Comparison of ENCODE assay signal across 23 cellular contexts in genomic region chr1:201653238-201653637, GRCh38.
A peak's percentile ranks its signal among the peaks of the same experiment; 100 is the strongest.
DNase-seq lines count a peak whose midpoint lies in the region; ATAC-seq, FAIRE-seq and TF ChIP-seq lines count a peak whose summit lies in the region.
"Had no signal": no experiment of that assay in that cellular context is flagged by ENCODE, and none has a peak within 500 bp of the region (broad histone marks: within the 10 kb centered on the region; RNA-seq: fewer than 3 reads in every experiment).

No MANE protein-coding gene starts in this region.

- in situ Hi-C loops in K562 (cut with MboI): no loop called here

- CTCF ChIA-PET in K562 (lab: Yijun Ruan, JAX; ENCODE audit: low intra/inter-chr PET ratio): no interaction called here

- H3K4me1 ChIP-seq in K562 (replicated peaks in 1 of 2; ENCODE audit: control insufficient read depth in 2 of 2, insufficient read depth in 2 of 2, low read length in 2 of 2): peaks cover 25 to 35% of the 10 kb centered on the region in 2 experiments

- no peaks in the 10 kb centered on the region for H3K9me3 Mint-ChIP-seq in stimulated activated naive B cell treated with anti-CD40 and anti-IgM and Interleukin-4, amounts not matched to agents 10 μg/mL and 1 μg/mL and 100 μg/mL, for 72 hours
- H3K9me3 Mint-ChIP-seq: activated naive CD4-positive, alpha-beta T cell treated with anti-CD3 and anti-CD28 coated beads, Interleukin-2, amount 50 U/mL, for 72 hours; activated T-cell treated with anti-CD3 and anti-CD28 coated beads, Interleukin-2, amount 50 U/mL, for 24 hours; CD8-positive, alpha-beta memory T cell; dendritic cell treated with granulocyte-macrophage colony-stimulating factor and Interleukin-4, amounts not matched to agents 40 ng/mL and 50 ng/mL, for 4 days; IgD-negative memory B cell had no signal

- H3K36me3 ChIP-seq in K562 (ENCODE audit: control insufficient read depth, insufficient read depth, low read length): 0 out of 3 replicates have a peak, but pooled peaks cover 2% of the 10 kb centered on the region
- H3K36me3 ChIP-seq: pancreas had no signal

- no TSS peak for BruUV-seq in K562 (replicated peaks; lab: Mats Ljungman, UMichigan)

- ATAC-seq in K562 (no peak), GM18907 (IDR thresholded peaks at IDR 0.05; ENCODE audit: unreplicated experiment) (no peak), HG03139 (IDR thresholded peaks at IDR 0.05; ENCODE audit: unreplicated experiment) (no peak)
- peak; percentile 48 to 56 for ATAC-seq in stimulated activated naive B cell treated with anti-CD40 and anti-IgM and Interleukin-4, amounts not matched to agents 10 μg/mL and 1 μg/mL and 100 μg/mL, for 72 hours (replicated peaks)
- ATAC-seq: activated naive CD4-positive, alpha-beta T cell treated with anti-CD3 and anti-CD28 coated beads, Interleukin-2, amount 50 U/mL, for 72 hours; esophagus mucosa; pancreas had no signal

- H3K36me3 Mint-ChIP-seq in stimulated activated naive B cell treated with anti-CD40 and anti-IgM and Interleukin-4, amounts not matched to agents 10 μg/mL and 1 μg/mL and 100 μg/mL, for 72 hours: no peaks in the 10 kb centered on the region
- H3K36me3 Mint-ChIP-seq: activated naive CD4-positive, alpha-beta T cell treated with anti-CD3 and anti-CD28 coated beads, Interleukin-2, amount 50 U/mL, for 72 hours; CD8-positive, alpha-beta memory T cell; IgD-negative memory B cell had no signal

- H2AFZ ChIP-seq in K562 (ENCODE audit: low read depth, low read length): no peak overlapping the region
- H2AFZ ChIP-seq: hepatocyte had no signal

- H3K4me1 Mint-ChIP-seq in stimulated activated naive B cell treated with anti-CD40 and anti-IgM and Interleukin-4, amounts not matched to agents 10 μg/mL and 1 μg/mL and 100 μg/mL, for 72 hours: peaks cover 6 to 23% of the 10 kb centered on the region in 2 donors
- H3K4me1 Mint-ChIP-seq: CD8-positive, alpha-beta memory T cell had no signal

- H3K9ac ChIP-seq in K562 (ENCODE audit: insufficient read depth in 1 of 2, low read depth in 2 of 2, low read length in 2 of 2): no peak overlapping the region

- no peak overlapping the region for H3K4me2 ChIP-seq in K562 (ENCODE audit: insufficient read depth, low read length)
- H3K4me2 ChIP-seq: hepatocyte had no signal

- H3K4me3 Mint-ChIP-seq in stimulated activated naive B cell treated with anti-CD40 and anti-IgM and Interleukin-4, amounts not matched to agents 10 μg/mL and 1 μg/mL and 100 μg/mL, for 72 hours: no peak overlapping the region
- H3K4me3 Mint-ChIP-seq: activated T-cell treated with anti-CD3 and anti-CD28 coated beads, Interleukin-2, amount 50 U/mL, for 24 hours; CD8-positive, alpha-beta memory T cell; dendritic cell treated with granulocyte-macrophage colony-stimulating factor and Interleukin-4, amounts not matched to agents 40 ng/mL and 50 ng/mL, for 4 days; IgD-negative memory B cell had no signal

- intact Hi-C loops in K562 (cut with micrococcal nuclease): no loop called here

- FAIRE-seq in K562 (lab: Jason Lieb, UNC): no peak
- FAIRE-seq: kidney, pancreas had no signal

- TF ChIP-seq RAD21 in K562 (CRISPR knock-in tag; conservative IDR thresholded peaks at IDR 0.05 in 1 of 2, IDR thresholded peaks at IDR 0.05 in 1 of 2): no peak

- peaks cover 8% of the 10 kb centered on the region; the same call in 1 of the 2 replicates for H4K20me1 ChIP-seq in K562 (replicated peaks; ENCODE audit: control insufficient read depth, insufficient read depth, low read length)

- H3K9me3 ChIP-seq in K562 (replicated peaks; ENCODE audit: control insufficient read depth, insufficient read depth, low read depth, low read length): no peaks in the 10 kb centered on the region
- H3K9me3 ChIP-seq: pancreas had no signal

- DNase-seq in NCI-H748 (lab: John Stamatoyannopoulos, UW; ENCODE audit: unreplicated experiment) (peak; percentile 31), NCI-H748 treated with DMSO at 0.1 percent for 48 hours (lab: John Stamatoyannopoulos, UW) (no peak), NOMO-1 treated with dmso at 0.1 percent for 144 hours (lab: John Stamatoyannopoulos, UW; ENCODE audit: unreplicated experiment) (peak; percentile 34), K562 (ENCODE audit: extremely low read depth in 1 of 4, low spot score in 3 of 4) (peak in 1 of 4 experiments; percentile 41)
- no peak for DNase-seq in stimulated activated naive B cell treated with anti-CD40 and anti-IgM and Interleukin-4, amounts not matched to agents 10 μg/mL and 1 μg/mL and 100 μg/mL, for 72 hours
- DNase-seq in stimulated activated CD4-positive, alpha-beta T cell treated with anti-CD3 and anti-CD28 coated beads, Interleukin-4, amount 100 ng/mL, for 4 hours: no peak
- DNase-seq: ACHN; activated T-cell treated with anti-CD3 and anti-CD28 coated beads, Interleukin-2, amount 50 U/mL, for 24 hours; brain microvascular endothelial cell; CD8-positive, alpha-beta memory T cell; kidney; NCI-H1694; NCI-H524 treated with DMSO at 0.1 percent for 48 hours; pancreas; stimulated activated naive CD4-positive, alpha-beta T cell treated with Interleukin-2 at 50 U/mL for 16 hours; T1000 had no signal

- H3K27ac ChIP-seq in K562 (ENCODE audit: extremely low read depth, low read depth, low read length): no peak overlapping the region
- H3K27ac ChIP-seq: brain microvascular endothelial cell, hepatocyte, pancreas had no signal

- no peak for TF ChIP-seq EP300 in K562 (IDR thresholded peaks at IDR 0.05; ENCODE audit: low read length)

- H3K79me2 ChIP-seq in K562 (ENCODE audit: control insufficient read depth, insufficient read depth, low read length): peaks cover 37% of the 10 kb centered on the region

- TF ChIP-seq POLR2A in K562 (conservative IDR thresholded peaks at IDR 0.05): no peak

- WGBS in K562 (ENCODE audit: insufficient coverage, low coverage, missing lambda C conversion rate): 10% methylated on average over 3 of the region's 3 CpGs

- no peak for TF ChIP-seq CTCF in K562 (IDR thresholded peaks at IDR 0.05 in 2 of 3, conservative IDR thresholded peaks at IDR 0.05 in 1 of 3; ENCODE audit: insufficient read depth in 2 of 3, low read depth in 1 of 3, low read length in 3 of 3)

- POLR2A ChIA-PET in K562 (lab: Yijun Ruan, JAX): interaction anchor here (1.1 to 1.5 kb wide), 4 partner anchors 11 to 70 kb away, joined by 3 to 8 read pairs (median 4); no protein-coding TSS in a partner anchor

- peak overlapping the region; percentile 10 for H3K27ac Mint-ChIP-seq in stimulated activated naive B cell treated with anti-CD40 and anti-IgM and Interleukin-4, amounts not matched to agents 10 μg/mL and 1 μg/mL and 100 μg/mL, for 72 hours
- H3K27ac Mint-ChIP-seq: activated naive CD4-positive, alpha-beta T cell treated with anti-CD3 and anti-CD28 coated beads, Interleukin-2, amount 50 U/mL, for 72 hours; activated T-cell treated with anti-CD3 and anti-CD28 coated beads, Interleukin-2, amount 50 U/mL, for 24 hours; dendritic cell treated with granulocyte-macrophage colony-stimulating factor and Interleukin-4, amounts not matched to agents 40 ng/mL and 50 ng/mL, for 4 days; IgD-negative memory B cell had no signal

- peaks cover 0 to 10% of the 10 kb centered on the region in 2 experiments; a peak in 1 of 5 replicates for H3K27me3 ChIP-seq in K562 (ENCODE audit: control insufficient read depth in 2 of 2, insufficient read depth in 2 of 2, low read length in 2 of 2)
- H3K27me3 ChIP-seq: brain microvascular endothelial cell, pancreas had no signal

- no peaks in the 10 kb centered on the region for H3K9me1 ChIP-seq in K562 (ENCODE audit: control insufficient read depth, insufficient read depth, low read length)

- no peak overlapping the region for H3K4me3 ChIP-seq in K562
- H3K4me3 ChIP-seq: hepatocyte, pancreas had no signal

- H3K27me3 Mint-ChIP-seq in stimulated activated naive B cell treated with anti-CD40 and anti-IgM and Interleukin-4, amounts not matched to agents 10 μg/mL and 1 μg/mL and 100 μg/mL, for 72 hours: peaks cover 17 to 28% of the 10 kb centered on the region in 2 donors

TF ChIP-seq in K562, 482 proteins besides CTCF, POLR2A, EP300 and RAD21 (continues in another document):
- TF ChIP-seq ZC3H4 (CRISPR knock-in tag; IDR thresholded peaks at IDR 0.05; ENCODE audit: borderline replicate concordance) (no peak), ZNF354B (CRISPR knock-in tag; IDR thresholded peaks at IDR 0.05) (no peak), CSDE1 (IDR thresholded peaks at IDR 0.05) (peak in 1 of 2 experiments; percentile 83; a peak in 1 of 4 replicates), PBX2 (CRISPR knock-in tag; IDR thresholded peaks at IDR 0.05; ENCODE audit: low read depth) (no peak), PBX2 (tag; conservative IDR thresholded peaks at IDR 0.05; ENCODE audit: low read depth) (peak; percentile 79), HNRNPLL (IDR thresholded peaks at IDR 0.05; ENCODE audit: low read depth, low read length, poor library complexity, severe bottlenecking) (no peak), RFX1 (IDR thresholded peaks at IDR 0.05) (peak; percentile 97), CTBP1 (IDR thresholded peaks at IDR 0.05; ENCODE audit: borderline replicate concordance) (0 out of 2 replicates have a peak, but pooled peaks have one; percentile 19), PKNOX1 (IDR thresholded peaks at IDR 0.05) (peak; percentile 68)

Comparison
In these comparisons a context has a peak if more than half of its experiments do, and no peak if none do; other contexts are left out.
1. DNase-seq: peak in NCI-H748 (single experiment) and NOMO-1 treated with dmso at 0.1 percent for 144 hours (single experiment); none in NCI-H748 treated with DMSO at 0.1 percent for 48 hours (single experiment), stimulated activated naive B cell treated with anti-CD40 and anti-IgM and Interleukin-4, amounts not matched to agents 10 μg/mL and 1 μg/mL and 100 μg/mL, for 72 hours (single experiment) and stimulated activated CD4-positive, alpha-beta T cell treated with anti-CD3 and anti-CD28 coated beads, Interleukin-4, amount 100 ng/mL, for 4 hours (0 of 2).
2. ATAC-seq: peak in stimulated activated naive B cell treated with anti-CD40 and anti-IgM and Interleukin-4, amounts not matched to agents 10 μg/mL and 1 μg/mL and 100 μg/mL, for 72 hours (2 of 2); none in K562 (single experiment), GM18907 (single experiment) and HG03139 (single experiment).